11 cellular contexts compared by ENCODE assay signal in genomic region chr3:114213262-114213668, GRCh38. TPM values are rescaled to one million over a fixed set of nuclear protein-coding genes. Genes with fewer than 3 reads are reported as not detected.
DNase-seq lines count a peak whose midpoint lies in the region; ATAC-seq, FAIRE-seq and TF ChIP-seq lines count a peak whose summit lies in the region.
"Had no signal": no experiment of that assay in that cellular context is flagged by ENCODE, and none has a peak within 500 bp of the region (broad histone marks: within the 10 kb centered on the region; RNA-seq: fewer than 3 reads in every experiment).

No MANE protein-coding gene starts in this region.

- peak overlapping the region in 1 of 2 donors; percentile 30 for H3K9ac ChIP-seq in duodenal mucosa (ENCODE audit: low read depth in 1 of 2, low read length in 2 of 2)

- CTCF ChIA-PET in AG04449 (lab: Yijun Ruan, JAX), result interaction anchor here (0.9 kb wide), 1 partner anchor 9 kb away, joined by 5 read pairs; no protein-coding TSS in a partner anchor
- CTCF ChIA-PET in activated CD4-positive, alpha-beta memory T cell treated with anti-CD3 and anti-CD28 coated beads for 36 hours (lab: Charles Lee), result interaction anchor here (0.8 to 3.5 kb wide), 17 partner anchors 9 to 207 kb away, joined by 3 to 37 read pairs (median 4); partner anchors contain the start of gene DRD3

- FAIRE-seq in GM19239 (lab: Jason Lieb, UNC), result peak; percentile 95
- FAIRE-seq: endometrium had no signal

- peak; percentile 10 for ATAC-seq in HG03175 (IDR thresholded peaks at IDR 0.05; ENCODE audit: unreplicated experiment)
- ATAC-seq in activated naive CD4-positive, alpha-beta T cell treated with anti-CD3 and anti-CD28 coated beads, Interleukin-2, amount 50 U/mL, for 72 hours, result no peak

- H3K4me1 Mint-ChIP-seq in activated CD4-positive, alpha-beta memory T cell treated with anti-CD3 and anti-CD28 coated beads for 36 hours (ENCODE audit: low read depth), result peaks cover 2% of the 10 kb centered on the region
- H3K4me1 Mint-ChIP-seq in progenitor cell of endocrine pancreas (ENCODE audit: low read depth), result no peaks in the 10 kb centered on the region
- H3K4me1 Mint-ChIP-seq: nephron had no signal

- H3K9me3 ChIP-seq in duodenal mucosa (ENCODE audit: control insufficient read depth in 1 of 2, low read length in 2 of 2), result no peaks in the 10 kb centered on the region

- H3K36me3 ChIP-seq in duodenal mucosa (ENCODE audit: control insufficient read depth in 1 of 2, insufficient read depth in 2 of 2, low read length in 2 of 2), result no peaks in the 10 kb centered on the region

- H3K9me3 Mint-ChIP-seq in activated CD4-positive, alpha-beta memory T cell treated with anti-CD3 and anti-CD28 coated beads for 36 hours, result no peaks in the 10 kb centered on the region
- H3K9me3 Mint-ChIP-seq in progenitor cell of endocrine pancreas (ENCODE audit: low read depth), result no peaks in the 10 kb centered on the region
- peaks cover 0 to 3% of the 10 kb centered on the region in 2 donors for H3K9me3 Mint-ChIP-seq in activated naive CD4-positive, alpha-beta T cell treated with anti-CD3 and anti-CD28 coated beads, Interleukin-2, amount 50 U/mL, for 72 hours
- H3K9me3 Mint-ChIP-seq: nephron had no signal

- no peaks in the 10 kb centered on the region for H3K4me1 ChIP-seq in duodenal mucosa (ENCODE audit: control insufficient read depth in 1 of 2, insufficient read depth in 2 of 2, low read length in 2 of 2)

- H3K36me3 Mint-ChIP-seq in activated CD4-positive, alpha-beta memory T cell treated with anti-CD3 and anti-CD28 coated beads for 36 hours, result peaks cover 12% of the 10 kb centered on the region
- no peaks in the 10 kb centered on the region for H3K36me3 Mint-ChIP-seq in progenitor cell of endocrine pancreas (ENCODE audit: insufficient read depth)
- H3K36me3 Mint-ChIP-seq in activated naive CD4-positive, alpha-beta T cell treated with anti-CD3 and anti-CD28 coated beads, Interleukin-2, amount 50 U/mL, for 72 hours, result peaks cover 0 to 5% of the 10 kb centered on the region in 2 donors

- no peak overlapping the region for H3K4me3 Mint-ChIP-seq in activated CD4-positive, alpha-beta memory T cell treated with anti-CD3 and anti-CD28 coated beads for 36 hours
- no peak overlapping the region for H3K4me3 Mint-ChIP-seq in progenitor cell of endocrine pancreas (ENCODE audit: low read depth)
- H3K4me3 Mint-ChIP-seq: nephron had no signal

- no peaks in the 10 kb centered on the region for H3K27me3 Mint-ChIP-seq in activated CD4-positive, alpha-beta memory T cell treated with anti-CD3 and anti-CD28 coated beads for 36 hours
- peaks cover 4% of the 10 kb centered on the region for H3K27me3 Mint-ChIP-seq in progenitor cell of endocrine pancreas

- DNase-seq in AG04449 (ENCODE audit: low read depth, low spot score) (peak; percentile 34), GM19239 (ENCODE audit: insufficient read length, low spot score) (no peak), NCI-H526 (lab: John Stamatoyannopoulos, UW) (no peak), progenitor cell of endocrine pancreas (ENCODE audit: low spot score, unreplicated experiment) (no peak)
- no peak for DNase-seq in activated CD4-positive, alpha-beta memory T cell treated with anti-CD3 and anti-CD28 coated beads for 36 hours
- DNase-seq in activated naive CD4-positive, alpha-beta T cell treated with anti-CD3 and anti-CD28 coated beads, Interleukin-2, amount 50 U/mL, for 72 hours (ENCODE audit: low spot score in 2 of 2), result no peak
- DNase-seq: substantia nigra had no signal

- intact Hi-C loops in activated CD4-positive, alpha-beta memory T cell treated with anti-CD3 and anti-CD28 coated beads for 36 hours (cut with micrococcal nuclease), result loop anchor here (1.0 to 2.0 kb wide), 12 partner anchors 10 to 1578 kb away; partner anchors contain the start of gene ZBTB20

- H3K4me3 ChIP-seq in AG04449 (ENCODE audit: low read depth, low read length) (peak overlapping the region; percentile 48; the same call in 1 of the 2 replicates), duodenal mucosa (ENCODE audit: low read depth in 1 of 2, low read length in 2 of 2) (peak overlapping the region; percentile 23 to 58)

- POLR2A ChIA-PET in AG04449 (lab: Yijun Ruan, JAX), result no interaction called here
- POLR2A ChIA-PET in activated CD4-positive, alpha-beta memory T cell treated with anti-CD3 and anti-CD28 coated beads for 36 hours (lab: Charles Lee), result interaction anchor here (0.6 to 3.8 kb wide), 18 partner anchors 9 to 466 kb away, joined by 3 to 99 read pairs (median 4); partner anchors contain the start of genes ATP6V1A and TIGIT

- TF ChIP-seq CTCF in AG04449 (IDR thresholded peaks at IDR 0.05; ENCODE audit: insufficient read depth, low read length, missing control alignments), result no peak
- TF ChIP-seq CTCF in progenitor cell of endocrine pancreas (IDR thresholded peaks at IDR 0.05; ENCODE audit: unreplicated experiment), result no peak

- H3K27ac ChIP-seq in duodenal mucosa (ENCODE audit: low read depth, low read length), result no peak overlapping the region

- H3K27me3 ChIP-seq in duodenal mucosa (ENCODE audit: control insufficient read depth in 1 of 2, insufficient read depth in 2 of 2, low read length in 2 of 2), result no peaks in the 10 kb centered on the region

- no peak overlapping the region for H3K27ac Mint-ChIP-seq in activated CD4-positive, alpha-beta memory T cell treated with anti-CD3 and anti-CD28 coated beads for 36 hours
- H3K27ac Mint-ChIP-seq in progenitor cell of endocrine pancreas, result no peak overlapping the region
- H3K27ac Mint-ChIP-seq in activated naive CD4-positive, alpha-beta T cell treated with anti-CD3 and anti-CD28 coated beads, Interleukin-2, amount 50 U/mL, for 72 hours, result no peak overlapping the region
- H3K27ac Mint-ChIP-seq: nephron had no signal

RNA-seq across cellular contexts. Expression of gene ZNF80, which starts 24.1 kb away (rescaled TPM):
- total RNA-seq in activated CD4-positive, alpha-beta memory T cell treated with anti-CD3 and anti-CD28 coated beads for 36 hours, result under 1 TPM; 0.31 to 0.33 TPM
- total RNA-seq in progenitor cell of endocrine pancreas, result not detected in 2 replicates
- total RNA-seq in activated naive CD4-positive, alpha-beta T cell treated with anti-CD3 and anti-CD28 coated beads, Interleukin-2, amount 50 U/mL, for 72 hours, result under 1 TPM; 0.53 to 0.71 TPM

RNA-seq across cellular contexts. Expression of gene DRD3, which starts 34.4 kb away (rescaled TPM):
- not detected for total RNA-seq in activated CD4-positive, alpha-beta memory T cell treated with anti-CD3 and anti-CD28 coated beads for 36 hours
- not detected in 2 replicates for total RNA-seq in progenitor cell of endocrine pancreas
- total RNA-seq in activated naive CD4-positive, alpha-beta T cell treated with anti-CD3 and anti-CD28 coated beads, Interleukin-2, amount 50 U/mL, for 72 hours, result not detected
